ENCODE assay signal across 17 cellular contexts in the genomic region with DNA sequence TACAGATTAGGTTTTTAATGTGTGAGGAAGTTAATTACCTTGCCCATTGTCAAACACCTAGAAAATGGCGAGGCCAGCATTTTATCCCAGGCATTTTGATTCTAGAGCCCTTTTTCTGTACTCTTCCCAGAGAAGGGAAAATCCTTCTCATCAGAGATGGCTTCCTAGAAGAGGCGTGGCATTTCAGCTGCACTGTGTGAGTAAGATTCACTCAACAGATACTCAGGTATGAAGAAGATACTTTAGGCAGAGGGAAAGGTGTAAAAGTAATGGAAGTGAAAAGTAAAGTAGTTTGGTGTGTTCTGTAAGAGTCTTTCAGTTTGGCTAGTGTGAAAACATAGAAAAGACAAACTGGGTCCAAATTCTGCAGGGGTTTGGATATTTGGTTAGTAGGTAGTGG.
DNase-seq lines count a peak whose midpoint lies in the region; ATAC-seq and TF ChIP-seq lines count a peak whose summit lies in the region.
"Had no signal": no experiment of that assay in that cellular context is flagged by ENCODE, and none has a peak within 500 bp of the region (broad histone marks: within the 10 kb centered on the region; RNA-seq: fewer than 3 reads in every experiment).

No MANE protein-coding gene starts in this region.

- H3F3A ChIP-seq in PC-3 (ENCODE audit: low read length, unreplicated experiment): peaks cover 3% of the 10 kb centered on the region

- H3K36me3 ChIP-seq in PC-3 (ENCODE audit: low read depth, low read length) (peaks cover 45% of the 10 kb centered on the region; the same call in 1 of the 2 replicates), osteoblast (ENCODE audit: insufficient read depth, low read length) (peaks cover 65% of the 10 kb centered on the region)

- peaks cover 4% of the 10 kb centered on the region for H3K4me1 Mint-ChIP-seq in activated naive CD8-positive, alpha-beta T cell treated with anti-CD3 and anti-CD28 coated beads, Interleukin-2, amount 50 U/mL, for 24 hours
- peaks cover 5% of the 10 kb centered on the region for H3K4me1 Mint-ChIP-seq in activated naive CD8-positive, alpha-beta T cell treated with anti-CD3 and anti-CD28 coated beads for 36 hours
- peaks cover 21% of the 10 kb centered on the region for H3K4me1 Mint-ChIP-seq in chondrocyte (ENCODE audit: low read depth)

- peaks cover 44% of the 10 kb centered on the region for H3K36me3 Mint-ChIP-seq in activated naive CD8-positive, alpha-beta T cell treated with anti-CD3 and anti-CD28 coated beads, Interleukin-2, amount 50 U/mL, for 24 hours (ENCODE audit: low read depth)
- peaks cover 31% of the 10 kb centered on the region for H3K36me3 Mint-ChIP-seq in activated naive CD8-positive, alpha-beta T cell treated with anti-CD3 and anti-CD28 coated beads for 36 hours
- peaks cover 41% of the 10 kb centered on the region for H3K36me3 Mint-ChIP-seq in chondrocyte (ENCODE audit: low read depth)

- H3K79me2 ChIP-seq in PC-3 (ENCODE audit: low read length): no peaks in the 10 kb centered on the region
- no peaks in the 10 kb centered on the region for H3K79me2 ChIP-seq in osteoblast (ENCODE audit: insufficient read depth, low read length)

- no TSS peak for BruUV-seq in PC-3 (replicated peaks; lab: Mats Ljungman, UMichigan)

- TF ChIP-seq CTCF in PC-3 (conservative IDR thresholded peaks at IDR 0.05; ENCODE audit: low read depth, low read length) (no peak), chondrocyte (IDR thresholded peaks at IDR 0.05) (no peak), osteoblast (IDR thresholded peaks at IDR 0.05; ENCODE audit: extremely low read depth, low read depth, low read length) (no peak)

- no peaks in the 10 kb centered on the region for H3K9me3 ChIP-seq in PC-3 (ENCODE audit: low read length)
- H3K9me3 ChIP-seq in osteoblast (ENCODE audit: low read depth, low read length): no peaks in the 10 kb centered on the region
- H3K9me3 ChIP-seq: BE2C had no signal

- H3K4me1 ChIP-seq in PC-3 (ENCODE audit: insufficient read depth, low read length) (peaks cover 23% of the 10 kb centered on the region), osteoblast (ENCODE audit: insufficient read depth, low read length) (peaks cover 27% of the 10 kb centered on the region)
- H3K4me1 ChIP-seq: BE2C had no signal

- H3K27ac ChIP-seq in PC-3 (ENCODE audit: low read length) (peak overlapping the region; percentile 93), osteoblast (ENCODE audit: low read depth, low read length) (peak overlapping the region; percentile 61)

- peak overlapping the region; percentile 7; the same call in 1 of the 2 replicates for H3K4me3 ChIP-seq in PC-3 (ENCODE audit: low read length)
- no peak overlapping the region for H3K4me3 ChIP-seq in osteoblast (ENCODE audit: insufficient read depth, low read length)

- no peak overlapping the region for H2AFZ ChIP-seq in PC-3 (ENCODE audit: low read length)
- no peak overlapping the region for H2AFZ ChIP-seq in osteoblast (ENCODE audit: low read length)

- H3K9me2 ChIP-seq in PC-3 (replicated peaks; ENCODE audit: low read length): no peaks in the 10 kb centered on the region

- H4K20me1 ChIP-seq in PC-3 (ENCODE audit: low read length) (no peaks in the 10 kb centered on the region), osteoblast (ENCODE audit: insufficient read depth, low read length) (no peaks in the 10 kb centered on the region)

- no peak overlapping the region for H3K4me3 Mint-ChIP-seq in activated naive CD8-positive, alpha-beta T cell treated with anti-CD3 and anti-CD28 coated beads, Interleukin-2, amount 50 U/mL, for 24 hours
- no peak overlapping the region for H3K4me3 Mint-ChIP-seq in activated naive CD8-positive, alpha-beta T cell treated with anti-CD3 and anti-CD28 coated beads for 36 hours
- H3K4me3 Mint-ChIP-seq in chondrocyte (ENCODE audit: unreplicated experiment): no peak overlapping the region
- H3K4me3 Mint-ChIP-seq: CD8-positive, alpha-beta T cell had no signal

- no peak for ATAC-seq in activated naive CD8-positive, alpha-beta T cell treated with anti-CD3 and anti-CD28 coated beads, Interleukin-2, amount 50 U/mL, for 24 hours
- ATAC-seq in PC-3 (peak; percentile 69), GM19455 (IDR thresholded peaks at IDR 0.05; ENCODE audit: unreplicated experiment) (no peak)
- ATAC-seq: CD8-positive, alpha-beta T cell had no signal

- H3K9me3 Mint-ChIP-seq in activated naive CD8-positive, alpha-beta T cell treated with anti-CD3 and anti-CD28 coated beads, Interleukin-2, amount 50 U/mL, for 24 hours: no peaks in the 10 kb centered on the region
- no peaks in the 10 kb centered on the region for H3K9me3 Mint-ChIP-seq in activated naive CD8-positive, alpha-beta T cell treated with anti-CD3 and anti-CD28 coated beads for 36 hours
- H3K9me3 Mint-ChIP-seq in chondrocyte (ENCODE audit: low read depth): no peaks in the 10 kb centered on the region
- H3K9me3 Mint-ChIP-seq: CD8-positive, alpha-beta T cell had no signal

- CTCF ChIA-PET in PC-3 (lab: Charles Lee): no interaction called here

- peak overlapping the region; percentile 65 for H3K4me2 ChIP-seq in PC-3 (ENCODE audit: low read length)
- H3K4me2 ChIP-seq in osteoblast (ENCODE audit: insufficient read depth, low read length): no peak overlapping the region

- no peak for DNase-seq in activated naive CD8-positive, alpha-beta T cell treated with anti-CD3 and anti-CD28 coated beads, Interleukin-2, amount 50 U/mL, for 24 hours
- no peak for DNase-seq in activated naive CD8-positive, alpha-beta T cell treated with anti-CD3 and anti-CD28 coated beads for 36 hours
- peak; percentile 43 for DNase-seq in PC-3
- DNase-seq in chondrocyte (ENCODE audit: low spot score): no peak
- DNase-seq in osteoblast (ENCODE audit: insufficient read length, low spot score, missing footprints): no peak
- DNase-seq in globus pallidus (ENCODE audit: low spot score): no peak
- DNase-seq in NCI-H2029 (lab: John Stamatoyannopoulos, UW): no peak
- DNase-seq: BE2C; CD8-positive, alpha-beta T cell; DND-41; GDM1; GOT3; Kasumi-1; NCI-H1417 treated with DMSO at 0.1 percent for 48 hours; NCI-H2029 treated with DMSO at 0.1 percent for 48 hours; NCI-H510A treated with DMSO at 0.1 percent for 48 hours had no signal

- H3K9ac ChIP-seq in PC-3 (ENCODE audit: low read length): peak overlapping the region; percentile 75

- intact Hi-C loops in PC-3 (cut with micrococcal nuclease): no loop called here

- H3K27me3 ChIP-seq in PC-3 (ENCODE audit: low read length): no peaks in the 10 kb centered on the region
- H3K27me3 ChIP-seq in osteoblast (ENCODE audit: insufficient read depth, low read length): no peaks in the 10 kb centered on the region
- H3K27me3 ChIP-seq: BE2C had no signal

- H3K27me3 Mint-ChIP-seq in activated naive CD8-positive, alpha-beta T cell treated with anti-CD3 and anti-CD28 coated beads, Interleukin-2, amount 50 U/mL, for 24 hours: no peaks in the 10 kb centered on the region
- H3K27me3 Mint-ChIP-seq in activated naive CD8-positive, alpha-beta T cell treated with anti-CD3 and anti-CD28 coated beads for 36 hours: no peaks in the 10 kb centered on the region
- H3K27me3 Mint-ChIP-seq in chondrocyte (ENCODE audit: low read depth): no peaks in the 10 kb centered on the region

- peak overlapping the region; percentile 38 for H3K27ac Mint-ChIP-seq in activated naive CD8-positive, alpha-beta T cell treated with anti-CD3 and anti-CD28 coated beads, Interleukin-2, amount 50 U/mL, for 24 hours
- H3K27ac Mint-ChIP-seq in activated naive CD8-positive, alpha-beta T cell treated with anti-CD3 and anti-CD28 coated beads for 36 hours: no peak overlapping the region
- peak overlapping the region; percentile 4 for H3K27ac Mint-ChIP-seq in chondrocyte (ENCODE audit: unreplicated experiment)
- H3K27ac Mint-ChIP-seq: CD8-positive, alpha-beta T cell had no signal

- POLR2A ChIA-PET in PC-3 (lab: Charles Lee; ENCODE audit: unreplicated experiment): no interaction called here
